8 cellular contexts compared by ENCODE assay signal in the genomic region with DNA sequence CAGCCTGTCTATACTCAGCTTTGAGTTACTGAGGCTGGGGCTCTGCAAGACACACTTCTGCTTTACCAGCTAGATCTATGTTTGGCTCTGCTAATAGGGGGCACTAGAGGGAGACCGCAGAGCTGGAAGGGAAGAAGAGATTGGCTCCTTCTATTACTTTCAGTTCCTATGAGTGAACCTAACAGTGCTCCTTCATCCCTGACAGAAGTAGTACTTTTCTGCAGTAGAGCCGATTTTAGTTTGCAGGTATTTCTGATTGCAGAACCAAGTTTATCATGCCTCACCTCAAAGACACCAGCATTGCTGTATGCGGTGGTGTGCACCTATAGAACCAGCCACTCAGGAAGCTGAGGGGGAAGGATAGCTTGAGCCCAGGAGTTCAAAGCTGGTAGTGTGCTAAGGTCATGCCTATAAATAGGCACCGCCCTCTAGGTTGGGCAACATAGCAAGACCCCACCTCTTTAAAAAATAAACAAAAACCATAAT. TPM values are rescaled to one million over a fixed set of nuclear protein-coding genes. Genes with fewer than 3 reads are reported as not detected.
DNase-seq lines count a peak whose midpoint lies in the region; ATAC-seq, FAIRE-seq and TF ChIP-seq lines count a peak whose summit lies in the region.

No MANE protein-coding gene starts in this region.

- peak overlapping the region; percentile 50 for H3K4me2 ChIP-seq in MM.1S (ENCODE audit: low read depth, low read length)

- no peaks in the 10 kb centered on the region for H3K27me3 ChIP-seq in MM.1S (replicated peaks; ENCODE audit: insufficient read depth, low read length)
- no peaks in the 10 kb centered on the region for H3K27me3 ChIP-seq in colonic mucosa
- no peaks in the 10 kb centered on the region for H3K27me3 ChIP-seq in prostate gland (replicated peaks; ENCODE audit: insufficient read depth)

- H3K9me2 ChIP-seq in MM.1S (replicated peaks; ENCODE audit: insufficient read depth, low read length), result no peaks in the 10 kb centered on the region

- FAIRE-seq in frontal cortex (lab: Jason Lieb, UNC), result no peak

- H3K4me1 ChIP-seq in MM.1S (ENCODE audit: low read length) (peaks cover 1% of the 10 kb centered on the region; the same call in 1 of the 2 replicates), colonic mucosa (peaks cover 4% of the 10 kb centered on the region), prostate gland (replicated peaks) (peaks cover 4% of the 10 kb centered on the region)

- no peaks in the 10 kb centered on the region for H3K9me3 ChIP-seq in MM.1S (replicated peaks; ENCODE audit: insufficient read depth, low read length)
- no peaks in the 10 kb centered on the region for H3K9me3 ChIP-seq in colonic mucosa
- no peaks in the 10 kb centered on the region for H3K9me3 ChIP-seq in prostate gland

- no peak for TF ChIP-seq POLR2A in prostate gland (IDR thresholded peaks at IDR 0.05)

- H3K79me2 ChIP-seq in MM.1S (ENCODE audit: low read length), result no peaks in the 10 kb centered on the region; the same call in 1 of the 2 replicates

- no peak overlapping the region; the same call in 1 of the 2 replicates for H3K4me3 ChIP-seq in MM.1S (ENCODE audit: low read length)
- H3K4me3 ChIP-seq in colonic mucosa, result no peak overlapping the region
- H3K4me3 ChIP-seq in prostate gland, result no peak overlapping the region

- peak overlapping the region; percentile 69 for H2AFZ ChIP-seq in MM.1S (ENCODE audit: low read length)

- H3K27ac ChIP-seq in MM.1S (ENCODE audit: low read length) (peak overlapping the region; percentile 30; the same call in 1 of the 2 replicates), colonic mucosa (no peak overlapping the region), prostate gland (no peak overlapping the region)

- DNase-seq in MM.1S (peak; percentile 72), colonic mucosa (peak; percentile 48), frontal cortex (ENCODE audit: low spot score in 2 of 2) (no peak), prostate gland (ENCODE audit: low spot score) (no peak), HuH-7.5 (ENCODE audit: low spot score) (no peak), NCI-H1092 treated with DMSO at 0.1 percent for 48 hours (lab: John Stamatoyannopoulos, UW) (no peak)

- 77% methylated on average over 4 of the region's 4 CpGs for WGBS in prostate gland

- ATAC-seq in GM18498 (IDR thresholded peaks at IDR 0.05; ENCODE audit: unreplicated experiment), result peak; percentile 94
- peak; percentile 89 for ATAC-seq in GM21717 (IDR thresholded peaks at IDR 0.05; ENCODE audit: unreplicated experiment)

- intact Hi-C loops in colonic mucosa (cut with DNase I) (no loop called here), prostate gland (cut with DNase I) (no loop called here)

- TF ChIP-seq CTCF in MM.1S (IDR thresholded peaks at IDR 0.05; ENCODE audit: low read length), result peak; percentile 63
- TF ChIP-seq CTCF in colonic mucosa (IDR thresholded peaks at IDR 0.05), result peak; percentile 20
- no peak for TF ChIP-seq CTCF in prostate gland (IDR thresholded peaks at IDR 0.05)

- H3K9ac ChIP-seq in MM.1S (ENCODE audit: low read length) (no peak overlapping the region), colonic mucosa (ENCODE audit: low read depth in 2 of 2, low read length in 2 of 2) (no peak overlapping the region)

- peaks cover 7% of the 10 kb centered on the region for H3F3A ChIP-seq in MM.1S (ENCODE audit: insufficient read depth, low read length)

- no peaks in the 10 kb centered on the region for H3K36me3 ChIP-seq in MM.1S (replicated peaks; ENCODE audit: insufficient read depth, low read length)
- no peaks in the 10 kb centered on the region for H3K36me3 ChIP-seq in colonic mucosa
- H3K36me3 ChIP-seq in prostate gland, result no peaks in the 10 kb centered on the region

- H4K20me1 ChIP-seq in MM.1S (ENCODE audit: insufficient read depth, low read length), result no peaks in the 10 kb centered on the region

RNA-seq across cellular contexts. Expression of gene ZDHHC18, which starts 5.7 kb away (rescaled TPM):
- total RNA-seq in colonic mucosa (10 to 100 TPM; 14.1 to 16.8 TPM), frontal cortex (5.7 TPM), prostate gland (10 to 100 TPM; 20.0 to 30.7 TPM)

RNA-seq across cellular contexts. Expression of gene PIGV, which starts 33.1 kb away (rescaled TPM):
- 10 to 100 TPM; 16.8 to 24.2 TPM for total RNA-seq in colonic mucosa
- 4.5 TPM for total RNA-seq in frontal cortex
- total RNA-seq in prostate gland, result 10 to 100 TPM; 26.4 to 32.4 TPM

RNA-seq across cellular contexts. Expression of gene SFN, which starts 42.1 kb away (rescaled TPM):
- total RNA-seq in colonic mucosa (100 to 1,000 TPM; 239 to 253 TPM), frontal cortex (under 0.01 TPM), prostate gland (10 to 100 TPM; 39.2 to 80.7 TPM)

Comparison
In these comparisons a context has a peak if more than half of its experiments do, and no peak if none do; other contexts are left out.
1. DNase-seq: peak in MM.1S (single experiment) and colonic mucosa (single experiment); none in frontal cortex (0 of 2), prostate gland (single experiment), HuH-7.5 (single experiment) and NCI-H1092 treated with DMSO at 0.1 percent for 48 hours (single experiment).
2. CTCF ChIP-seq: peak in MM.1S (single experiment) and colonic mucosa (single experiment); none in prostate gland (0 of 4).
3. RNA of gene SFN, which starts 42.1 kb away (total RNA-seq): 239 to 253 TPM in colonic mucosa and 39.2 to 80.7 TPM in prostate gland; under 0.01 TPM in frontal cortex (single experiment); every median in the first group is over 10 times any median in the second.